Comparison of ENCODE assay signal across 24 cellular contexts in genomic region chr3:176848431-176849214, GRCh38.
DNase-seq lines count a peak whose midpoint lies in the region; ATAC-seq, FAIRE-seq and TF ChIP-seq lines count a peak whose summit lies in the region.
"Had no signal": no experiment of that assay in that cellular context is flagged by ENCODE, and none has a peak within 500 bp of the region (broad histone marks: within the 10 kb centered on the region; RNA-seq: fewer than 3 reads in every experiment).

No MANE protein-coding gene starts in this region.

- H3K9me3 Mint-ChIP-seq in CD8-positive, alpha-beta memory T cell, result no peaks in the 10 kb centered on the region
- H3K9me3 Mint-ChIP-seq: central memory CD8-positive, alpha-beta T cell; stimulated activated memory B cell treated with anti-CD40 and anti-IgM and Interleukin-4, amounts not matched to agents 10 μg/mL and 1 μg/mL and 100 μg/mL, for 72 hours; T-helper 2 cell treated with Interferon-gamma antibody and Interleukin-4, amounts not matched to agents 5 μg/mL and 100 μg/mL, for 36 hours had no signal

- H3K4me3 ChIP-seq in PC-3 (ENCODE audit: low read length) (no peak overlapping the region), esophagus squamous epithelium (no peak overlapping the region), pancreas (no peak overlapping the region)
- no peak overlapping the region for H3K4me3 ChIP-seq in CD8-positive, alpha-beta memory T cell (ENCODE audit: low read length)
- H3K4me3 ChIP-seq: esophagus muscularis mucosa, left ventricle myocardium inferior, tibial nerve had no signal

- H3K27ac Mint-ChIP-seq in CD8-positive, alpha-beta memory T cell, result no peak overlapping the region
- H3K27ac Mint-ChIP-seq: stimulated activated memory B cell treated with anti-CD40 and anti-IgM and Interleukin-4, amounts not matched to agents 10 μg/mL and 1 μg/mL and 100 μg/mL, for 72 hours; T-helper 2 cell treated with Interferon-gamma antibody and Interleukin-4, amounts not matched to agents 5 μg/mL and 100 μg/mL, for 36 hours had no signal

- peak; percentile 26 for DNase-seq in HCEC 1CT
- DNase-seq in PC-3, result peak; percentile 65
- no peak for DNase-seq in esophagus squamous epithelium (lab: John Stamatoyannopoulos, UW)
- no peak for DNase-seq in stimulated activated naive CD8-positive, alpha-beta T cell treated with anti-CD3 and anti-CD28 coated beads, Interleukin-15, Interleukin-2, amounts not matched to agents 100 U/mL and 50 U/mL, for 24 hours
- no peak for DNase-seq in ACHN
- no peak for DNase-seq in pancreas
- no peak for DNase-seq in CD8-positive, alpha-beta memory T cell
- DNase-seq: activated effector memory CD4-positive, alpha-beta T cell treated with Interleukin-2 at 50 U/mL for 16 hours; amniotic stem cell; BE2C; GF-D8; GOT3; left ventricle myocardium inferior; NCI-H1436 treated with DMSO at 0.1 percent for 48 hours; NCI-H2171 treated with DMSO at 0.1 percent for 48 hours; NCI-H774; right cardiac atrium had no signal

- TF ChIP-seq CTCF in PC-3 (conservative IDR thresholded peaks at IDR 0.05; ENCODE audit: low read depth, low read length) (no peak), esophagus squamous epithelium (IDR thresholded peaks at IDR 0.05) (no peak), pancreas (IDR thresholded peaks at IDR 0.05) (no peak)

- H3K27me3 ChIP-seq in PC-3 (ENCODE audit: low read length) (no peaks in the 10 kb centered on the region), esophagus squamous epithelium (no peaks in the 10 kb centered on the region), pancreas (no peaks in the 10 kb centered on the region)
- H3K27me3 ChIP-seq in CD8-positive, alpha-beta memory T cell (ENCODE audit: insufficient read depth, low read length, poor library complexity, severe bottlenecking), result no peaks in the 10 kb centered on the region
- H3K27me3 ChIP-seq: BE2C, esophagus muscularis mucosa, tibial nerve had no signal

- no peaks in the 10 kb centered on the region for H4K20me1 ChIP-seq in PC-3 (ENCODE audit: low read length)

- CTCF ChIA-PET in PC-3 (lab: Charles Lee), result no interaction called here
- CTCF ChIA-PET in CD8-positive, alpha-beta memory T cell (lab: Charles Lee), result no interaction called here

- intact Hi-C loops in PC-3 (cut with micrococcal nuclease) (no loop called here), esophagus squamous epithelium (cut with DNase I) (no loop called here), pancreas (cut with DNase I) (no loop called here)

- H3K9me3 ChIP-seq in PC-3 (ENCODE audit: low read length) (no peaks in the 10 kb centered on the region), esophagus squamous epithelium (no peaks in the 10 kb centered on the region), pancreas (no peaks in the 10 kb centered on the region)
- no peaks in the 10 kb centered on the region for H3K9me3 ChIP-seq in CD8-positive, alpha-beta memory T cell (ENCODE audit: low read length)
- H3K9me3 ChIP-seq: BE2C, esophagus muscularis mucosa, left ventricle myocardium inferior, tibial nerve had no signal

- no peak overlapping the region for H3K9ac ChIP-seq in PC-3 (ENCODE audit: low read length)

- no peak for TF ChIP-seq POLR2A in esophagus squamous epithelium (IDR thresholded peaks at IDR 0.05)

- in situ Hi-C loops in ACHN (cut with HindIII; ENCODE audit: low pct_ligation_motif_present, low pct_unique_long_range_greater_than_20kb, low sequenced_read_pairs), result no loop called here

- no peak overlapping the region for H3K4me3 Mint-ChIP-seq in CD8-positive, alpha-beta memory T cell
- H3K4me3 Mint-ChIP-seq: central memory CD8-positive, alpha-beta T cell; stimulated activated memory B cell treated with anti-CD40 and anti-IgM and Interleukin-4, amounts not matched to agents 10 μg/mL and 1 μg/mL and 100 μg/mL, for 72 hours; T-helper 2 cell treated with Interferon-gamma antibody and Interleukin-4, amounts not matched to agents 5 μg/mL and 100 μg/mL, for 36 hours had no signal

- POLR2A ChIA-PET in PC-3 (lab: Charles Lee; ENCODE audit: unreplicated experiment), result no interaction called here
- POLR2A ChIA-PET in CD8-positive, alpha-beta memory T cell (lab: Charles Lee), result no interaction called here

- no peaks in the 10 kb centered on the region for H3K4me1 Mint-ChIP-seq in CD8-positive, alpha-beta memory T cell
- H3K4me1 Mint-ChIP-seq: central memory CD8-positive, alpha-beta T cell; stimulated activated memory B cell treated with anti-CD40 and anti-IgM and Interleukin-4, amounts not matched to agents 10 μg/mL and 1 μg/mL and 100 μg/mL, for 72 hours had no signal

- no peak overlapping the region for H2AFZ ChIP-seq in PC-3 (ENCODE audit: low read length)

- no peaks in the 10 kb centered on the region for H3K79me2 ChIP-seq in PC-3 (ENCODE audit: low read length)

- ATAC-seq in PC-3 (peak; percentile 93), pancreas (no peak)
- peak; percentile 71 for ATAC-seq in stimulated activated naive CD8-positive, alpha-beta T cell treated with anti-CD3 and anti-CD28 coated beads, Interleukin-15, Interleukin-2, amounts not matched to agents 100 U/mL and 50 U/mL, for 24 hours
- ATAC-seq: HepG2; right cardiac atrium; stimulated activated memory B cell treated with anti-CD40 and anti-IgM and Interleukin-4, amounts not matched to agents 10 μg/mL and 1 μg/mL and 100 μg/mL, for 72 hours had no signal

- H3K4me1 ChIP-seq in PC-3 (ENCODE audit: insufficient read depth, low read length) (peaks cover 10% of the 10 kb centered on the region), esophagus squamous epithelium (peaks cover 0 to 11% (median 0%) of the 10 kb centered on the region in 3 donors), pancreas (no peaks in the 10 kb centered on the region)
- no peaks in the 10 kb centered on the region for H3K4me1 ChIP-seq in CD8-positive, alpha-beta memory T cell (ENCODE audit: insufficient read depth, low read length)
- H3K4me1 ChIP-seq: left ventricle myocardium inferior, tibial nerve had no signal

- H3K36me3 Mint-ChIP-seq in CD8-positive, alpha-beta memory T cell, result no peaks in the 10 kb centered on the region
- H3K36me3 Mint-ChIP-seq: stimulated activated memory B cell treated with anti-CD40 and anti-IgM and Interleukin-4, amounts not matched to agents 10 μg/mL and 1 μg/mL and 100 μg/mL, for 72 hours had no signal

- no peaks in the 10 kb centered on the region for H3K36me3 ChIP-seq in PC-3 (ENCODE audit: low read depth, low read length)
- H3K36me3 ChIP-seq in esophagus squamous epithelium, result no peaks in the 10 kb centered on the region
- no peaks in the 10 kb centered on the region for H3K36me3 ChIP-seq in pancreas
- no peaks in the 10 kb centered on the region for H3K36me3 ChIP-seq in CD8-positive, alpha-beta memory T cell (ENCODE audit: insufficient read depth, low read length)
- H3K36me3 ChIP-seq: BE2C, esophagus muscularis mucosa, left ventricle myocardium inferior, tibial nerve had no signal

- peak overlapping the region; percentile 14 for H3K27ac ChIP-seq in PC-3 (ENCODE audit: low read length)
- peak overlapping the region in 3 of 4 donors; percentile 43 to 65 (median 59) for H3K27ac ChIP-seq in esophagus squamous epithelium
- no peak overlapping the region for H3K27ac ChIP-seq in pancreas
- no peak overlapping the region for H3K27ac ChIP-seq in CD8-positive, alpha-beta memory T cell (ENCODE audit: low read depth, low read length)
- H3K27ac ChIP-seq: esophagus muscularis mucosa, left ventricle myocardium inferior, tibial nerve had no signal

- peaks cover 0 to under 1% of the 10 kb centered on the region in 2 donors for H3K27me3 Mint-ChIP-seq in CD8-positive, alpha-beta memory T cell
- H3K27me3 Mint-ChIP-seq: stimulated activated memory B cell treated with anti-CD40 and anti-IgM and Interleukin-4, amounts not matched to agents 10 μg/mL and 1 μg/mL and 100 μg/mL, for 72 hours had no signal

- H3F3A ChIP-seq in PC-3 (ENCODE audit: low read length, unreplicated experiment), result no peaks in the 10 kb centered on the region

- no peak for FAIRE-seq in pancreas (lab: Jason Lieb, UNC)
- FAIRE-seq: GM12891, HepG2 had no signal

- 0 out of 2 replicates have a peak overlapping the region, but pooled peaks have one; percentile 7 for H3K4me2 ChIP-seq in PC-3 (ENCODE audit: low read length)

- no peaks in the 10 kb centered on the region for H3K9me2 ChIP-seq in PC-3 (replicated peaks; ENCODE audit: low read length)

- WGBS in esophagus squamous epithelium, 2 donors, result 39 to 47% methylated on average over 4 of the region's 4 CpGs
- 75 to 90% methylated on average over 4 of the region's 4 CpGs for WGBS in pancreas, 2 donors

- BruUV-seq in PC-3 (replicated peaks; lab: Mats Ljungman, UMichigan), result no TSS peak

Comparison
In these comparisons a context has a peak if more than half of its experiments do, and no peak if none do; other contexts are left out.
1. DNase-seq: peak in HCEC 1CT (single experiment) and PC-3 (single experiment); none in esophagus squamous epithelium (single experiment), stimulated activated naive CD8-positive, alpha-beta T cell treated with anti-CD3 and anti-CD28 coated beads, Interleukin-15, Interleukin-2, amounts not matched to agents 100 U/mL and 50 U/mL, for 24 hours (single experiment), ACHN (single experiment), pancreas (0 of 6) and CD8-positive, alpha-beta memory T cell (0 of 5).
2. ATAC-seq: peak in PC-3 (single experiment) and stimulated activated naive CD8-positive, alpha-beta T cell treated with anti-CD3 and anti-CD28 coated beads, Interleukin-15, Interleukin-2, amounts not matched to agents 100 U/mL and 50 U/mL, for 24 hours (single experiment); none in pancreas (0 of 4).
3. H3K27ac ChIP-seq: peak in PC-3 (single experiment) and esophagus squamous epithelium (3 of 4); none in pancreas (0 of 4) and CD8-positive, alpha-beta memory T cell (single experiment).